In genomic region chr7:100540073-100540723, GRCh38 we compare ENCODE assay signal across 8 cellular contexts. TPM values are rescaled to one million over a fixed set of nuclear protein-coding genes. Genes with fewer than 3 reads are reported as not detected.
DNase-seq lines count a peak whose midpoint lies in the region; ATAC-seq, FAIRE-seq and TF ChIP-seq lines count a peak whose summit lies in the region.

No MANE protein-coding gene starts in this region.

- SMC1A ChIA-PET in GM12878 (lab: Charles Lee; ENCODE audit: uncharacterized antibody, unreplicated experiment), result interaction anchor here (0.6 to 6.0 kb wide), 5 partner anchors 9 to 313 kb away, joined by 3 to 16 read pairs (median 5); partner anchors contain the start of gene TSC22D4

- peaks cover 42% of the 10 kb centered on the region for H3K4me1 Mint-ChIP-seq in memory B cell

- TF ChIP-seq RAD21 in GM12878 (IDR thresholded peaks at IDR 0.05; ENCODE audit: insufficient read depth, low read depth, low read length), result no peak

- H3K36me3 ChIP-seq in cardiac muscle cell, result no peaks in the 10 kb centered on the region
- peaks cover 0 to 4% of the 10 kb centered on the region in 2 experiments; a peak in 1 of 4 replicates for H3K36me3 ChIP-seq in GM12878 (ENCODE audit: control insufficient read depth in 2 of 2, insufficient read depth in 2 of 2, low read length in 1 of 2)
- H3K36me3 ChIP-seq in upper lobe of right lung, result no peaks in the 10 kb centered on the region

- in situ Hi-C loops in GM12878 (cut with MboI), result no loop called here

- no peaks in the 10 kb centered on the region for H4K20me1 ChIP-seq in GM12878 (ENCODE audit: control insufficient read depth, insufficient read depth)

- H3K79me2 ChIP-seq in GM12878 (ENCODE audit: control insufficient read depth, insufficient read depth, low read length), result peaks cover 56% of the 10 kb centered on the region

- TF ChIP-seq CTCF in cardiac muscle cell (IDR thresholded peaks at IDR 0.05; ENCODE audit: low read depth, low read length) (no peak), GM12878 (IDR thresholded peaks at IDR 0.05 in 2 of 3, conservative IDR thresholded peaks at IDR 0.05 in 1 of 3; ENCODE audit: control insufficient read depth in 2 of 3, extremely low read depth in 1 of 3, insufficient read depth in 1 of 3, low read depth in 3 of 3, low read length in 3 of 3) (no peak), upper lobe of right lung (IDR thresholded peaks at IDR 0.05) (no peak)

- no peak for FAIRE-seq in GM12878 (lab: Jason Lieb, UNC)

- H3K4me3 Mint-ChIP-seq in memory B cell, result peak overlapping the region; percentile 99

- H3K4me3 ChIP-seq in cardiac muscle cell (peak overlapping the region; percentile 48), GM12878 (peak overlapping the region; percentile 85), upper lobe of right lung (peak overlapping the region; percentile 75)

- no peak for TF ChIP-seq POLR2A in GM12878 (IDR thresholded peaks at IDR 0.05; ENCODE audit: low read depth, low read length)

- RAD21 ChIA-PET in GM12878 (lab: Charles Lee; ENCODE audit: unreplicated experiment), result interaction anchor here (1.6 to 11.5 kb wide), 2 partner anchors 20 to 46 kb away, joined by 5 to 90 read pairs; partner anchors contain the start of genes FBXO24 and LRCH4

- intact Hi-C loops in left ventricle myocardium superior (cut with micrococcal nuclease) (no loop called here), GM12878 (cut with micrococcal nuclease; ENCODE audit: unreplicated experiment) (loop anchor here (10.0 kb wide), 1 partner anchor 175 kb away; no protein-coding TSS in a partner anchor), upper lobe of right lung (cut with DNase I) (no loop called here)

- no peaks in the 10 kb centered on the region for H3K27me3 ChIP-seq in cardiac muscle cell
- H3K27me3 ChIP-seq in GM12878 (replicated peaks in 1 of 2; ENCODE audit: control insufficient read depth in 2 of 2, insufficient read depth in 2 of 2, low read length in 1 of 2), result no peaks in the 10 kb centered on the region
- no peaks in the 10 kb centered on the region for H3K27me3 ChIP-seq in upper lobe of right lung

- TF ChIP-seq EP300 in GM12878 (IDR thresholded peaks at IDR 0.05; ENCODE audit: borderline replicate concordance in 1 of 2, control insufficient read depth in 1 of 2, low read depth in 2 of 2, low read length in 2 of 2), result no peak

- H3K9me3 ChIP-seq in cardiac muscle cell (ENCODE audit: low read depth), result no peaks in the 10 kb centered on the region
- H3K9me3 ChIP-seq in GM12878 (replicated peaks; ENCODE audit: control insufficient read depth, insufficient read depth, low read length), result no peaks in the 10 kb centered on the region
- H3K9me3 ChIP-seq in upper lobe of right lung, result no peaks in the 10 kb centered on the region

- WGBS in GM12878 (ENCODE audit: insufficient coverage, insufficient replicate concordance, low lambda C conversion rate, missing lambda C conversion rate), result 19% methylated on average over 6 of the region's 6 CpGs

- no peak overlapping the region for H3K27ac Mint-ChIP-seq in memory B cell

- H3K36me3 Mint-ChIP-seq in memory B cell, result peaks cover 3% of the 10 kb centered on the region

- CTCF ChIA-PET in GM12878 (lab: Yijun Ruan, JAX), result interaction anchor here (1.1 kb wide), 1 partner anchor 72 kb away, joined by 3 read pairs; the partner anchor contains the start of gene MOSPD3

- no peak overlapping the region for H2AFZ ChIP-seq in GM12878 (ENCODE audit: control insufficient read depth, low read depth, low read length)

- ATAC-seq in left ventricle myocardium superior (no peak), GM12878 (no peak), memory B cell (ENCODE audit: low read depth) (no peak), upper lobe of right lung (no peak), GM18498 (IDR thresholded peaks at IDR 0.05; ENCODE audit: unreplicated experiment) (no peak)

- POLR2A ChIA-PET in GM12878 (lab: Charles Lee), result interaction anchor here (0.6 to 5.7 kb wide), 6 partner anchors 9 to 651 kb away, joined by 3 to 28 read pairs (median 5); partner anchors contain the start of genes FBXO24 and LRCH4

- H3K27ac ChIP-seq in cardiac muscle cell, result no peak overlapping the region
- H3K27ac ChIP-seq in GM12878 (ENCODE audit: control insufficient read depth, insufficient read depth), result peak overlapping the region; percentile 67
- peak overlapping the region; percentile 51 for H3K27ac ChIP-seq in upper lobe of right lung

- H3K27me3 Mint-ChIP-seq in memory B cell, result no peaks in the 10 kb centered on the region

- H3K4me1 ChIP-seq in cardiac muscle cell (ENCODE audit: low read depth), result peaks cover 9% of the 10 kb centered on the region
- H3K4me1 ChIP-seq in GM12878 (ENCODE audit: control insufficient read depth, insufficient read depth, low read length), result peaks cover 28% of the 10 kb centered on the region
- H3K4me1 ChIP-seq in upper lobe of right lung, result peaks cover 26% of the 10 kb centered on the region

- H3K9me3 Mint-ChIP-seq in memory B cell, result no peaks in the 10 kb centered on the region

- H3K9ac ChIP-seq in GM12878 (ENCODE audit: control insufficient read depth, insufficient read depth, low read length), result peak overlapping the region; percentile 76

- DNase-seq in cardiac muscle cell (ENCODE audit: low read depth in 1 of 2, low spot score in 1 of 2) (no peak), left ventricle myocardium superior (no peak), GM12878 (ENCODE audit: low read depth, low spot score) (no peak), memory B cell (ENCODE audit: low spot score in 2 of 2) (no peak), upper lobe of right lung (no peak), activated gamma-delta T cell treated with Interleukin-2 at 50 U/mL for 16 hours (no peak), NCI-H748 treated with DMSO at 0.1 percent for 48 hours (lab: John Stamatoyannopoulos, UW) (no peak)

- H3K4me2 ChIP-seq in GM12878 (ENCODE audit: control insufficient read depth, insufficient read depth), result peak overlapping the region; percentile 90

- TSS peak; percentile 47 for BruUV-seq in GM12878 (replicated peaks; lab: Mats Ljungman, UMichigan)

RNA-seq across cellular contexts. Expression of gene AGFG2, which starts 1.2 kb away (rescaled TPM):
- total RNA-seq in cardiac muscle cell (18.3 and 21.7 TPM in 2 replicates), left ventricle myocardium superior (24.7 TPM), GM12878 (2014; rRNA removed) (47.8 and 60.3 TPM in 2 replicates), GM12878 (2014; rRNA removed; fragmentation: Illumina TruSeq; extraction: Trizol) (14.9 and 18.0 TPM in 2 replicates), GM12878 (2021) (71.5 and 75.1 TPM in 2 replicates), upper lobe of right lung (36.0 TPM)
- polyA plus RNA-seq in cardiac muscle cell (9.3 and 17.0 TPM in 2 replicates), GM12878 (2011; rRNA removed) (10.2 and 24.2 TPM in 2 replicates), GM12878 (2014; fragmentation: Illumina TruSeq; extraction: Trizol) (6.6 and 15.6 TPM in 2 replicates), GM12878 (2014; fragmentation: Nextera tagmentation; extraction: Ambion mirVana) (1 to 10 TPM in 1 of 2 experiments, under 1 TPM in 1; 0.90 to 1.1 TPM), GM12878 (2014; rRNA removed) (47.0 and 50.2 TPM in 2 replicates), GM12878 (2016; fragmentation: Nextera tagmentation; extraction: Ambion mirVana) (10 to 100 TPM; 26.7 to 27.0 TPM)
- 48.5 and 51.9 TPM in 2 replicates for total RNA-seq in GM12878 (2013; cell fraction: nucleolus; rRNA removed)
- 7.2 TPM for polyA plus RNA-seq in GM12878 (2011; ENCODE audit: low read depth)
- 25.0 and 44.5 TPM in 2 replicates for polyA plus RNA-seq in GM12878 (2011; cell fraction: cytosol; rRNA removed)
- 54.0 and 54.7 TPM in 2 replicates for polyA plus RNA-seq in GM12878 (2011; cell fraction: nucleus; rRNA removed)
- 25.3 and 36.4 TPM in 2 replicates for polyA plus RNA-seq in GM12878 (2012)
- polyA minus RNA-seq in GM12878 (2011; rRNA and poly(A)+ RNA removed), result 16.2 and 34.8 TPM in 2 replicates
- polyA minus RNA-seq in GM12878 (2011; cell fraction: cytosol; rRNA and poly(A)+ RNA removed), result 16.7 and 18.5 TPM in 2 replicates
- 25.1 and 38.4 TPM in 2 replicates for polyA minus RNA-seq in GM12878 (2011; cell fraction: nucleus; rRNA and poly(A)+ RNA removed)

RNA-seq across cellular contexts. Expression of gene SAP25, which starts 33.5 kb away (rescaled TPM):
- total RNA-seq in cardiac muscle cell (1.4 and 1.5 TPM in 2 replicates), left ventricle myocardium superior (0.77 TPM), GM12878 (2014; rRNA removed) (1.8 and 1.9 TPM in 2 replicates), GM12878 (2014; rRNA removed; fragmentation: Illumina TruSeq; extraction: Trizol) (0.18 and 0.83 TPM in 2 replicates), GM12878 (2021) (7.0 and 8.3 TPM in 2 replicates), upper lobe of right lung (6.4 TPM)
- polyA plus RNA-seq in cardiac muscle cell (2.7 and 3.9 TPM in 2 replicates), GM12878 (2011; rRNA removed) (0.19 and 0.60 TPM in 2 replicates), GM12878 (2014; fragmentation: Illumina TruSeq; extraction: Trizol) (0.15 TPM in 1 of 2 replicates, not detected in the other), GM12878 (2014; fragmentation: Nextera tagmentation; extraction: Ambion mirVana) (1 to 10 TPM in 1 of 2 experiments, under 1 TPM in 1; 0.14 to 1.1 TPM), GM12878 (2014; rRNA removed) (8.6 and 12.5 TPM in 2 replicates), GM12878 (2016; fragmentation: Nextera tagmentation; extraction: Ambion mirVana) (1 to 10 TPM; 1.1 to 2.8 TPM)
- total RNA-seq in GM12878 (2013; cell fraction: nucleolus; rRNA removed), result 2.1 TPM in 1 of 2 replicates, not detected in the other
- polyA plus RNA-seq in GM12878 (2011; ENCODE audit: low read depth), result 4.0 TPM
- polyA plus RNA-seq in GM12878 (2011; cell fraction: cytosol; rRNA removed), result 0.81 and 1.7 TPM in 2 replicates
- 21.7 and 26.8 TPM in 2 replicates for polyA plus RNA-seq in GM12878 (2011; cell fraction: nucleus; rRNA removed)
- polyA plus RNA-seq in GM12878 (2012), result 5.1 and 6.3 TPM in 2 replicates
- not detected in 2 replicates for polyA minus RNA-seq in GM12878 (2011; rRNA and poly(A)+ RNA removed)
- polyA minus RNA-seq in GM12878 (2011; cell fraction: cytosol; rRNA and poly(A)+ RNA removed), result not detected in 2 replicates
- polyA minus RNA-seq in GM12878 (2011; cell fraction: nucleus; rRNA and poly(A)+ RNA removed), result 1.5 and 3.0 TPM in 2 replicates

RNA-seq across cellular contexts. Expression of gene LRCH4, which starts 45.7 kb away (rescaled TPM):
- total RNA-seq in cardiac muscle cell (78.8 and 108 TPM in 2 replicates), left ventricle myocardium superior (27.3 TPM), GM12878 (2014; rRNA removed) (38.1 and 41.9 TPM in 2 replicates), GM12878 (2014; rRNA removed; fragmentation: Illumina TruSeq; extraction: Trizol) (10.9 and 11.9 TPM in 2 replicates), GM12878 (2021) (82.6 and 96.7 TPM in 2 replicates), upper lobe of right lung (88.0 TPM)
- polyA plus RNA-seq in cardiac muscle cell (80.9 and 103 TPM in 2 replicates), GM12878 (2011; rRNA removed) (7.6 and 15.4 TPM in 2 replicates), GM12878 (2014; fragmentation: Illumina TruSeq; extraction: Trizol) (2.7 and 10.8 TPM in 2 replicates), GM12878 (2014; fragmentation: Nextera tagmentation; extraction: Ambion mirVana) (1 to 10 TPM in 1 of 2 experiments, under 1 TPM in 1; 0.58 to 1.7 TPM), GM12878 (2014; rRNA removed) (68.0 and 84.2 TPM in 2 replicates), GM12878 (2016; fragmentation: Nextera tagmentation; extraction: Ambion mirVana) (10 to 100 TPM; 41.4 to 64.0 TPM)
- 63.4 and 80.4 TPM in 2 replicates for total RNA-seq in GM12878 (2013; cell fraction: nucleolus; rRNA removed)
- 11.7 TPM for polyA plus RNA-seq in GM12878 (2011; ENCODE audit: low read depth)
- polyA plus RNA-seq in GM12878 (2011; cell fraction: cytosol; rRNA removed), result 17.3 and 25.9 TPM in 2 replicates
- polyA plus RNA-seq in GM12878 (2011; cell fraction: nucleus; rRNA removed), result 141 and 178 TPM in 2 replicates
- 29.9 and 33.1 TPM in 2 replicates for polyA plus RNA-seq in GM12878 (2012)
- 9.2 and 21.5 TPM in 2 replicates for polyA minus RNA-seq in GM12878 (2011; rRNA and poly(A)+ RNA removed)
- 10.2 and 24.1 TPM in 2 replicates for polyA minus RNA-seq in GM12878 (2011; cell fraction: cytosol; rRNA and poly(A)+ RNA removed)
- 31.4 and 55.1 TPM in 2 replicates for polyA minus RNA-seq in GM12878 (2011; cell fraction: nucleus; rRNA and poly(A)+ RNA removed)

RNA-seq across cellular contexts. Expression of gene FBXO24, which starts 45.9 kb away (rescaled TPM):
- total RNA-seq in cardiac muscle cell, result 0.78 and 1.9 TPM in 2 replicates
- 2.3 and 4.1 TPM in 2 replicates for polyA plus RNA-seq in cardiac muscle cell
- total RNA-seq in left ventricle myocardium superior, result 0.77 TPM
- total RNA-seq in GM12878 (2013; cell fraction: nucleolus; rRNA removed), result 1.7 and 2.4 TPM in 2 replicates
- total RNA-seq in GM12878 (2014; rRNA removed), result 0.11 and 0.16 TPM in 2 replicates
- 0.23 and 0.31 TPM in 2 replicates for total RNA-seq in GM12878 (2014; rRNA removed; fragmentation: Illumina TruSeq; extraction: Trizol)
- not detected in 2 replicates for total RNA-seq in GM12878 (2021)
- not detected for polyA plus RNA-seq in GM12878 (2011; ENCODE audit: low read depth)
- polyA plus RNA-seq in GM12878 (2011; rRNA removed), result 0.78 and 0.96 TPM in 2 replicates
- 0.74 and 0.88 TPM in 2 replicates for polyA plus RNA-seq in GM12878 (2011; cell fraction: cytosol; rRNA removed)
- polyA plus RNA-seq in GM12878 (2011; cell fraction: nucleus; rRNA removed), result 2.2 and 2.8 TPM in 2 replicates
- polyA plus RNA-seq in GM12878 (2012), result 0.09 and 0.48 TPM in 2 replicates
- polyA plus RNA-seq in GM12878 (2014; fragmentation: Illumina TruSeq; extraction: Trizol), result 0.24 TPM in 1 of 2 replicates, not detected in the other
- polyA plus RNA-seq in GM12878 (2014; fragmentation: Nextera tagmentation; extraction: Ambion mirVana), result not detected
- 0.30 and 0.60 TPM in 2 replicates for polyA plus RNA-seq in GM12878 (2014; rRNA removed)
- polyA plus RNA-seq in GM12878 (2016; fragmentation: Nextera tagmentation; extraction: Ambion mirVana), result under 1 TPM in 1 of 2 experiments, not detected in 1; 0.19 TPM
- 1.2 and 2.0 TPM in 2 replicates for polyA minus RNA-seq in GM12878 (2011; rRNA and poly(A)+ RNA removed)
- not detected in 2 replicates for polyA minus RNA-seq in GM12878 (2011; cell fraction: cytosol; rRNA and poly(A)+ RNA removed)
- polyA minus RNA-seq in GM12878 (2011; cell fraction: nucleus; rRNA and poly(A)+ RNA removed), result 0.73 and 1.2 TPM in 2 replicates
- total RNA-seq in upper lobe of right lung, result 1.4 TPM

RNA-seq across cellular contexts. Expression of gene NYAP1, which starts 56.5 kb away (rescaled TPM):
- 9.0 and 13.0 TPM in 2 replicates for total RNA-seq in cardiac muscle cell
- polyA plus RNA-seq in cardiac muscle cell, result 0.06 and 0.22 TPM in 2 replicates
- 0.32 TPM for total RNA-seq in left ventricle myocardium superior
- total RNA-seq in GM12878 (2013; cell fraction: nucleolus; rRNA removed), result 0.10 TPM in 1 of 2 replicates, not detected in the other
- 0.05 and 0.06 TPM in 2 replicates for total RNA-seq in GM12878 (2014; rRNA removed)
- total RNA-seq in GM12878 (2014; rRNA removed; fragmentation: Illumina TruSeq; extraction: Trizol), result 0.04 and 0.05 TPM in 2 replicates
- 0.15 and 0.19 TPM in 2 replicates for total RNA-seq in GM12878 (2021)
- polyA plus RNA-seq in GM12878 (2011; ENCODE audit: low read depth), result 0.07 TPM
- polyA plus RNA-seq in GM12878 (2011; rRNA removed), result not detected in 2 replicates
- polyA plus RNA-seq in GM12878 (2011; cell fraction: cytosol; rRNA removed), result not detected in 2 replicates
- polyA plus RNA-seq in GM12878 (2011; cell fraction: nucleus; rRNA removed), result 0.10 and 0.12 TPM in 2 replicates
- 0.17 and 0.23 TPM in 2 replicates for polyA plus RNA-seq in GM12878 (2012)
- not detected in 2 replicates for polyA plus RNA-seq in GM12878 (2014; fragmentation: Illumina TruSeq; extraction: Trizol)
- polyA plus RNA-seq in GM12878 (2014; fragmentation: Nextera tagmentation; extraction: Ambion mirVana), result not detected
- 0.28 and 0.49 TPM in 2 replicates for polyA plus RNA-seq in GM12878 (2014; rRNA removed)
- polyA plus RNA-seq in GM12878 (2016; fragmentation: Nextera tagmentation; extraction: Ambion mirVana), result not detected
- not detected in 2 replicates for polyA minus RNA-seq in GM12878 (2011; rRNA and poly(A)+ RNA removed)
- polyA minus RNA-seq in GM12878 (2011; cell fraction: cytosol; rRNA and poly(A)+ RNA removed), result not detected in 2 replicates
- polyA minus RNA-seq in GM12878 (2011; cell fraction: nucleus; rRNA and poly(A)+ RNA removed), result not detected in 2 replicates
- 0.55 TPM for total RNA-seq in upper lobe of right lung
